9 cellular contexts compared by ENCODE assay signal in genomic region chr3:27666708-27667107, GRCh38. TPM values are rescaled to one million over a fixed set of nuclear protein-coding genes. Genes with fewer than 3 reads are reported as not detected.
DNase-seq lines count a peak whose midpoint lies in the region; ATAC-seq and TF ChIP-seq lines count a peak whose summit lies in the region.
"Had no signal": no experiment of that assay in that cellular context is flagged by ENCODE, and none has a peak within 500 bp of the region (broad histone marks: within the 10 kb centered on the region; RNA-seq: fewer than 3 reads in every experiment).

No MANE protein-coding gene starts in this region.

- POLR2A ChIA-PET in CD4-positive, alpha-beta memory T cell (lab: Charles Lee; ENCODE audit: partially characterized antibody), result no interaction called here

- peak overlapping the region in 4 of 8 donors; percentile 7 to 47 (median 10) for H3K4me3 Mint-ChIP-seq in CD4-positive, alpha-beta memory T cell

- CTCF ChIA-PET in CD4-positive, alpha-beta memory T cell (lab: Charles Lee; ENCODE audit: partially characterized antibody), result interaction anchor here (1.1 to 2.2 kb wide), 4 partner anchors 9 to 532 kb away, joined by 3 to 11 read pairs (median 4); no protein-coding TSS in a partner anchor

- no peaks in the 10 kb centered on the region for H3K36me3 ChIP-seq in CD4-positive, alpha-beta memory T cell (ENCODE audit: insufficient read depth, low read length)
- H3K36me3 ChIP-seq in right lobe of liver, result no peaks in the 10 kb centered on the region
- no peaks in the 10 kb centered on the region for H3K36me3 ChIP-seq in uterus

- no peaks in the 10 kb centered on the region for H3K27me3 Mint-ChIP-seq in CD4-positive, alpha-beta memory T cell

- no peak overlapping the region for H3K4me3 ChIP-seq in CD4-positive, alpha-beta memory T cell (ENCODE audit: low read length in 2 of 2)
- H3K4me3 ChIP-seq in right lobe of liver (no peak overlapping the region), uterus (no peak overlapping the region)

- intact Hi-C loops in CD4-positive, alpha-beta memory T cell (cut with micrococcal nuclease), result no loop called here
- intact Hi-C loops in right lobe of liver (cut with DNase I) (no loop called here), uterus (cut with DNase I; ENCODE audit: low total_unique reads) (no loop called here)

- TF ChIP-seq CTCF in right lobe of liver (IDR thresholded peaks at IDR 0.05) (no peak), uterus (IDR thresholded peaks at IDR 0.05) (no peak)

- no peaks in the 10 kb centered on the region for H3K27me3 ChIP-seq in CD4-positive, alpha-beta memory T cell (ENCODE audit: insufficient read depth, low read length)
- H3K27me3 ChIP-seq in right lobe of liver (no peaks in the 10 kb centered on the region), uterus (no peaks in the 10 kb centered on the region)

- DNase-seq in CD4-positive, alpha-beta memory T cell, result peak in 1 of 5 donors; percentile 7
- DNase-seq in NOMO-1 treated with DMSO at 0.1 percent for 48 hours (lab: John Stamatoyannopoulos, UW; ENCODE audit: unreplicated experiment) (peak; percentile 82), cerebellum (ENCODE audit: low spot score) (peak; percentile 94), right lobe of liver (peak; percentile 51 to 65 (median 53)), uterus (peak; percentile 18 to 19), NCI-H510A (lab: John Stamatoyannopoulos, UW) (no peak)

- H3K4me1 ChIP-seq in CD4-positive, alpha-beta memory T cell (ENCODE audit: insufficient read depth, low read length), result peaks cover 9% of the 10 kb centered on the region
- no peaks in the 10 kb centered on the region for H3K4me1 ChIP-seq in right lobe of liver
- no peaks in the 10 kb centered on the region for H3K4me1 ChIP-seq in uterus

- TF ChIP-seq POLR2A in right lobe of liver (IDR thresholded peaks at IDR 0.05) (no peak), uterus (IDR thresholded peaks at IDR 0.05) (no peak)

- no peaks in the 10 kb centered on the region for H3K36me3 Mint-ChIP-seq in CD4-positive, alpha-beta memory T cell

- peaks cover 7 to 11% (median 9%) of the 10 kb centered on the region in 4 donors for H3K4me1 Mint-ChIP-seq in CD4-positive, alpha-beta memory T cell

- ATAC-seq in GM21737 (IDR thresholded peaks at IDR 0.05; ENCODE audit: unreplicated experiment) (peak; percentile 45), right lobe of liver (peak; percentile 43 to 75 (median 61)), HG03108 (IDR thresholded peaks at IDR 0.05; ENCODE audit: unreplicated experiment) (no peak)

- H3K9me3 ChIP-seq in CD4-positive, alpha-beta memory T cell (ENCODE audit: control insufficient read depth in 1 of 2, low read length in 2 of 2), result no peaks in the 10 kb centered on the region
- H3K9me3 ChIP-seq in right lobe of liver (no peaks in the 10 kb centered on the region), uterus (no peaks in the 10 kb centered on the region)

- 12% methylated on average over 3 of the region's 3 CpGs for WGBS in right lobe of liver (ENCODE audit: insufficient coverage, low coverage, low lambda C conversion rate, missing lambda C conversion rate)

- no peaks in the 10 kb centered on the region for H3K9me3 Mint-ChIP-seq in CD4-positive, alpha-beta memory T cell

- H3K27ac ChIP-seq in CD4-positive, alpha-beta memory T cell (ENCODE audit: low read depth, low read length), result no peak overlapping the region
- H3K27ac ChIP-seq in right lobe of liver (no peak overlapping the region), uterus (no peak overlapping the region)
- H3K27ac ChIP-seq: KMS-11 had no signal

- peak overlapping the region in 5 of 7 donors; percentile 8 to 58 (median 18) for H3K27ac Mint-ChIP-seq in CD4-positive, alpha-beta memory T cell

RNA-seq across cellular contexts. Expression of gene EOMES, which starts 55.4 kb away (rescaled TPM):
- 1 to 10 TPM; 4.2 to 4.8 TPM for total RNA-seq in CD4-positive, alpha-beta memory T cell
- polyA plus RNA-seq in CD4-positive, alpha-beta memory T cell, result 10 to 100 TPM in 1 of 2 donors, 1 to 10 TPM in 1; 4.0 to 10.2 TPM
- total RNA-seq in cerebellum, result 55.9 TPM
- 1 to 10 TPM in 1 of 6 experiments, under 1 TPM in 5; 0.11 to 1.0 (median 0.33) TPM for total RNA-seq in right lobe of liver
- under 1 TPM in 2 of 4 donors, not detected in 2; 0.62 to 0.82 TPM for total RNA-seq in uterus
